In the genomic region with DNA sequence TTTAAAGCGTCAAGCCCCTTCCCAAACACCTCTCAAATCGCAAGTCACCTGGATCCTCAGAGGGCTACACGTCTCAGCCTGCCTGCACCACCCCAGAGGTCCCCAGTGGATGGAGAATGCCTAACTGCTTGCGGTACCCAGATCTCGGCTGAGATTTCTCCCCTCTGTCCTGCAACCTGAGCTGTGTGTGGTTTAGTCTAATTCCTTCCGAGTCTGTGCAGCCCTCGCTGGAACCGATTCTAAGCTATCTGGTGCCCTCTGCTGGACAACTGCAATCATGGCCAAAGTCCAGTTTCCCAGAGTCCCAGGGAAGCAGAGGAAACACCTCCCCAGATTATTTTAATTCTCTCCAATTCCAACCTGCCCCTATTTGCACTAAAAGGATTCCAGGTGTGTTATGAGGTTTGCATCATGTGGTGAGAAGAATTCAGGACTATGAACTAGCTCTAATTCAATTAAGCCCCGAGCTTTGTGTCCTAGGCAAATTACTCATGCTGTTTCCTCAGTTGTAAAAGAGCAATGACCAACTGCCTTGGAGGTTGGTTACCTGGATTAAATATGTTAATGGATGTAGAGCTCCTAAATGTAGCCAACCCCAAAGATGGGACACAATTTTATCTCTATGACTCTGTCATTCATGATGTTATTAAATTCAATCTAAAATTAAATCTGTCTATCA, we compare ENCODE assay signal across 8 cellular contexts.
DNase-seq lines count a peak whose midpoint lies in the region; ATAC-seq, FAIRE-seq and TF ChIP-seq lines count a peak whose summit lies in the region.

No MANE protein-coding gene starts in this region.

- H2BK5ac ChIP-seq in IMR-90 (ENCODE audit: low read depth, low read length, poor library complexity, severe bottlenecking), result peak overlapping the region; percentile 97

- dilution Hi-C loops in IMR-90 (cut with HindIII; ENCODE audit: low sequenced_read_pairs, unreplicated experiment), result no loop called here

- peak; percentile 84 for ATAC-seq in GM19455 (IDR thresholded peaks at IDR 0.05; ENCODE audit: unreplicated experiment)
- ATAC-seq in IMR-90 (ENCODE audit: low read depth), result peak; percentile 83
- peak; percentile 71 for ATAC-seq in activated T-helper 17 cell treated with anti-CD3 and anti-CD28 coated beads, Interleukin-2, amount 50 U/mL, for 72 hours (replicated peaks)
- peak; percentile 81 to 83 for ATAC-seq in upper lobe of left lung (ENCODE audit: low FRiP score in 2 of 2)

- H2BK120ac ChIP-seq in IMR-90 (ENCODE audit: low read depth, low read length), result peak overlapping the region; percentile 97

- intact Hi-C loops in IMR-90 (cut with micrococcal nuclease), result loop anchor here (1.0 to 10.0 kb wide), 9 partner anchors 64 to 1990 kb away; a partner anchor contains a TSS
- intact Hi-C loops in ovary (cut with DNase I), result loop anchor here in 1 of 4 donors (10.0 kb wide), 1 partner anchor 1300 kb away; no protein-coding TSS in a partner anchor

- H2AK5ac ChIP-seq in IMR-90 (ENCODE audit: low read depth, low read length), result peak overlapping the region; percentile 98

- peak overlapping the region; percentile 65 for H4K5ac ChIP-seq in IMR-90 (ENCODE audit: low read depth, low read length)

- TF ChIP-seq CTCF in IMR-90 (conservative IDR thresholded peaks at IDR 0.05; ENCODE audit: low read depth, low read length) (peak; percentile 96), ovary (IDR thresholded peaks at IDR 0.05) (peak; percentile 33 to 54 (median 39)), upper lobe of left lung (IDR thresholded peaks at IDR 0.05) (peak; percentile 54 to 83 (median 78))

- H3K27me3 Mint-ChIP-seq in CD8-positive, alpha-beta memory T cell, result peaks cover 12 to 17% of the 10 kb centered on the region in 2 donors
- peaks cover 18% of the 10 kb centered on the region for H3K27me3 Mint-ChIP-seq in activated T-helper 17 cell treated with anti-CD3 and anti-CD28 coated beads, Interleukin-2, amount 50 U/mL, for 72 hours

- CTCF ChIA-PET in CD8-positive, alpha-beta memory T cell (lab: Charles Lee), result interaction anchor here (0.8 to 3.0 kb wide), 8 partner anchors 10 to 567 kb away, joined by 3 to 26 read pairs (median 4); no protein-coding TSS in a partner anchor
- CTCF ChIA-PET in IMR-90 (lab: Yijun Ruan, JAX), result interaction anchor here (0.5 to 2.1 kb wide), 21 partner anchors 11 to 1297 kb away, joined by 3 to 14 read pairs (median 3); a partner anchor contains a TSS

- peak overlapping the region in 2 of 8 donors; percentile 11 to 77 for H3K27ac Mint-ChIP-seq in CD8-positive, alpha-beta memory T cell
- no peak overlapping the region for H3K27ac Mint-ChIP-seq in activated T-helper 17 cell treated with anti-CD3 and anti-CD28 coated beads, Interleukin-2, amount 50 U/mL, for 72 hours

- H3K4me1 ChIP-seq in CD8-positive, alpha-beta memory T cell (ENCODE audit: insufficient read depth, low read length), result no peaks in the 10 kb centered on the region
- peaks cover 19% of the 10 kb centered on the region for H3K4me1 ChIP-seq in IMR-90 (ENCODE audit: control insufficient read depth, insufficient read depth, low read length)
- H3K4me1 ChIP-seq in ovary (ENCODE audit: insufficient read depth), result no peaks in the 10 kb centered on the region
- peaks cover 0 to 5% (median 4%) of the 10 kb centered on the region in 4 donors for H3K4me1 ChIP-seq in upper lobe of left lung

- H4K91ac ChIP-seq in IMR-90 (ENCODE audit: insufficient read depth, low read depth, low read length), result peak overlapping the region; percentile 97

- peaks cover 13% of the 10 kb centered on the region for H3K9me1 ChIP-seq in IMR-90 (ENCODE audit: insufficient read depth, low read length)

- FAIRE-seq in frontal cortex (lab: Jason Lieb, UNC), result no peak

- peak overlapping the region; percentile 83 to 93 for H4K8ac ChIP-seq in IMR-90 (ENCODE audit: low read depth in 2 of 2, low read length in 2 of 2)

- peak; percentile 19 to 60 (median 30) for DNase-seq in CD8-positive, alpha-beta memory T cell
- peak; percentile 88 for DNase-seq in IMR-90
- peak; percentile 66 for DNase-seq in RPMI8226
- DNase-seq in frontal cortex (ENCODE audit: low spot score in 2 of 2), result peak; percentile 45 to 75
- peak; percentile 15 to 61 (median 59) for DNase-seq in ovary
- DNase-seq in upper lobe of left lung, result peak in 1 of 2 donors; percentile 51

- in situ Hi-C loops in IMR-90 (cut with MboI; ENCODE audit: low sequenced_read_pairs), result loop anchor here (5.0 to 25.0 kb wide), 2 partner anchors 282 to 1182 kb away; a partner anchor contains a TSS

- H3K14ac ChIP-seq in IMR-90 (replicated peaks; ENCODE audit: low read depth, low read length), result peak overlapping the region; percentile 91

- no peaks in the 10 kb centered on the region for H3K36me3 ChIP-seq in CD8-positive, alpha-beta memory T cell (ENCODE audit: insufficient read depth, low read length)
- no peaks in the 10 kb centered on the region for H3K36me3 ChIP-seq in IMR-90 (ENCODE audit: control insufficient read depth, insufficient read depth, low read length)
- no peaks in the 10 kb centered on the region for H3K36me3 ChIP-seq in ovary
- no peaks in the 10 kb centered on the region for H3K36me3 ChIP-seq in upper lobe of left lung

- no peaks in the 10 kb centered on the region for H3K9me3 Mint-ChIP-seq in CD8-positive, alpha-beta memory T cell
- no peaks in the 10 kb centered on the region for H3K9me3 Mint-ChIP-seq in activated T-helper 17 cell treated with anti-CD3 and anti-CD28 coated beads, Interleukin-2, amount 50 U/mL, for 72 hours

- no peaks in the 10 kb centered on the region for H4K20me1 ChIP-seq in IMR-90 (ENCODE audit: insufficient read depth, low read length)

- peak overlapping the region; percentile 89; the same call in 1 of the 2 replicates for H3K23ac ChIP-seq in IMR-90 (ENCODE audit: low read depth, low read length)

- H3K9me3 ChIP-seq in CD8-positive, alpha-beta memory T cell (ENCODE audit: low read length), result no peaks in the 10 kb centered on the region
- H3K9me3 ChIP-seq in IMR-90 (ENCODE audit: control insufficient read depth, insufficient read depth, low read length), result no peaks in the 10 kb centered on the region
- H3K9me3 ChIP-seq in ovary, result no peaks in the 10 kb centered on the region
- no peaks in the 10 kb centered on the region for H3K9me3 ChIP-seq in upper lobe of left lung

- no peak overlapping the region for H3K27ac ChIP-seq in CD8-positive, alpha-beta memory T cell (ENCODE audit: low read depth, low read length)
- H3K27ac ChIP-seq in IMR-90 (ENCODE audit: insufficient read depth, low read length) (peak overlapping the region; percentile 56), ovary (no peak overlapping the region), upper lobe of left lung (no peak overlapping the region)

- TF ChIP-seq EP300 in ovary (IDR thresholded peaks at IDR 0.05), result no peak
- TF ChIP-seq EP300 in upper lobe of left lung (IDR thresholded peaks at IDR 0.05), result no peak

- H3K27me3 ChIP-seq in CD8-positive, alpha-beta memory T cell (ENCODE audit: insufficient read depth, low read length, poor library complexity, severe bottlenecking), result no peaks in the 10 kb centered on the region
- H3K27me3 ChIP-seq in IMR-90 (ENCODE audit: control insufficient read depth, insufficient read depth, low read length), result no peaks in the 10 kb centered on the region
- H3K27me3 ChIP-seq in ovary, result no peaks in the 10 kb centered on the region
- no peaks in the 10 kb centered on the region for H3K27me3 ChIP-seq in upper lobe of left lung

- H3K4me1 Mint-ChIP-seq in CD8-positive, alpha-beta memory T cell, result peaks cover 3 to 6% (median 5%) of the 10 kb centered on the region in 3 donors
- H3K4me1 Mint-ChIP-seq in activated T-helper 17 cell treated with anti-CD3 and anti-CD28 coated beads, Interleukin-2, amount 50 U/mL, for 72 hours, result no peaks in the 10 kb centered on the region

- POLR2A ChIA-PET in CD8-positive, alpha-beta memory T cell (lab: Charles Lee), result no interaction called here
- POLR2A ChIA-PET in IMR-90 (lab: Charles Lee; ENCODE audit: unreplicated experiment), result interaction anchor here (0.5 to 1.0 kb wide), 3 partner anchors 270 to 1177 kb away, joined by 3 to 14 read pairs (median 4); no protein-coding TSS in a partner anchor

- 40% methylated on average over 5 of the region's 9 CpGs; no CpG with 5 or more reads in 1 of the 2 experiments for WGBS in IMR-90 (ENCODE audit: extremely low coverage in 2 of 2, insufficient read length in 1 of 2), 2 experiments
- WGBS in ovary, 3 donors, result 30 to 33% (median 32%) methylated on average over 9 of the region's 9 CpGs
- WGBS in upper lobe of left lung, 2 donors, result 34 to 35% methylated on average over 7 to 9 of the region's 9 CpGs

- BruUV-seq in IMR-90 (replicated peaks; lab: Mats Ljungman, UMichigan), result no TSS peak

- peaks cover 0 to 25% of the 10 kb centered on the region in 2 experiments; a peak in 2 of 4 replicates for H3K79me1 ChIP-seq in IMR-90 (ENCODE audit: low read depth in 1 of 2, low read length in 2 of 2)

- peak overlapping the region; percentile 98 for H2BK15ac ChIP-seq in IMR-90 (ENCODE audit: low read depth, low read length)

- H3K18ac ChIP-seq in IMR-90 (ENCODE audit: low read depth, low read length), result peak overlapping the region; percentile 68

- no peak overlapping the region for H3K4me3 ChIP-seq in CD8-positive, alpha-beta memory T cell (ENCODE audit: low read length)
- H3K4me3 ChIP-seq in IMR-90 (ENCODE audit: insufficient read depth, low read depth, low read length), result no peak overlapping the region
- no peak overlapping the region for H3K4me3 ChIP-seq in ovary
- H3K4me3 ChIP-seq in upper lobe of left lung, result no peak overlapping the region

- H3K4ac ChIP-seq in IMR-90 (ENCODE audit: low read depth, low read length), result peak overlapping the region; percentile 99

- H3K4me3 Mint-ChIP-seq in CD8-positive, alpha-beta memory T cell, result no peak overlapping the region
- H3K4me3 Mint-ChIP-seq in activated T-helper 17 cell treated with anti-CD3 and anti-CD28 coated beads, Interleukin-2, amount 50 U/mL, for 72 hours, result no peak overlapping the region

- no peak overlapping the region; the same call in 1 of the 2 replicates for H3K9ac ChIP-seq in IMR-90 (ENCODE audit: low read depth, low read length)

- H3K56ac ChIP-seq in IMR-90 (ENCODE audit: extremely low read depth, insufficient read depth, low read length), result peak overlapping the region; percentile 85

- peak overlapping the region; percentile 97 for H2BK20ac ChIP-seq in IMR-90 (ENCODE audit: low read depth, low read length)

- TF ChIP-seq POLR2A in IMR-90 (IDR thresholded peaks at IDR 0.05; ENCODE audit: low read depth, low read length) (peak; percentile 61), ovary (IDR thresholded peaks at IDR 0.05) (no peak), upper lobe of left lung (IDR thresholded peaks at IDR 0.05) (no peak)

- TF ChIP-seq RAD21 in IMR-90 (IDR thresholded peaks at IDR 0.05; ENCODE audit: low read length), result peak; percentile 99

- H3K36me3 Mint-ChIP-seq in CD8-positive, alpha-beta memory T cell, result no peaks in the 10 kb centered on the region
- H3K36me3 Mint-ChIP-seq in activated T-helper 17 cell treated with anti-CD3 and anti-CD28 coated beads, Interleukin-2, amount 50 U/mL, for 72 hours (ENCODE audit: low read depth), result no peaks in the 10 kb centered on the region

- H3K4me2 ChIP-seq in IMR-90 (ENCODE audit: low read depth, low read length), result no peak overlapping the region

- peak overlapping the region; percentile 6 for H2AK9ac ChIP-seq in IMR-90 (replicated peaks; ENCODE audit: low read depth, low read length, poor library complexity)

- peak overlapping the region; percentile 36 for H2AFZ ChIP-seq in IMR-90 (replicated peaks; ENCODE audit: low read length, poor library complexity)

Comparison
In these comparisons a context has a peak if more than half of its experiments do, and no peak if none do; other contexts are left out.
1. CTCF ChIP-seq: peak in every context shown above with its lines; median percentile 96 in IMR-90; 78 in upper lobe of left lung; 39 in ovary.